19 cellular contexts compared by ENCODE assay signal in the genomic region with DNA sequence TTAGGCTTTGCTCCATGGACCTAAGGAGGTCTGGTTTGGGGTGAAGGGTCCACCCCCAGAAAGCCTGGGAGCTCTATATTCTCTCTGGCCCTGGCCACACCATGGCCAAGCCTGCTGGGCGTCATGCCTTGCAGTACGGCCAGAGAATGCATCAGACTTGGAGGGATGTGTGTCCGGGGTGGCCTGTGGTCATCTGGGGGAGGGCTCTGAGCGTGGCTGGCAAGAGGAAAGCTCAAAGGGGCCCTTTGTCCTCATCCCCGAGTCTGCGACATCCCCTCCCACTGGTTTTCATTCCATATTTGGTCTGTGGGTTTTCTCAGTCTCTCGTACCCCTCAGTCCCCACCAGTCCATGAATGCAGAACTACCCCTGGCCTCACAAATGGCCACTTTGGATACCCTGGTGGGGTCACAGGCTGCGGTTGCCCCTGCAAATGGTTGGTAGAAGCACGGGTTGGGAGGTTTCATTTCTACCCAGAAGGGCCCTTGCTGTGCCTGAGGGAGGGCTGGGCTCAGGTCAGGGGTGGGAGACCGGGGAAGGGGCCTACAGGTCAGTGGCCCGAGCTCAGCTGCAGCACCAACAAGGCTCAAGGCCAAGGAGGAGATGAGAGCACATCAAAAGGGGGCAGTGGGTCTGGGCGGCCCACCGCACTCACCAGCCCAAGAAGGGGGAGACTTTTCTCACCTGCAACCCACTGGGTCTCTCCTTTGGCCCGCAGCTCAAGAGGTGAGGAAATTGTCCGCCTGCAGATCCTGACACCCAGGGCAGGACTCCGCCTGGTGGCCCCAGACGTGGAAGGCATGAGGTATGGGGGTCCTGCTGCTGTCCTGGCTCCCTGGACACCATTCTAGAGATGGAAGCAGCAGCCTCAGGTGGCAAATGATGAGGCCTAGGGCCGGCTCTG.
"Had no signal": no experiment of that assay in that cellular context is flagged by ENCODE, and none has a peak within 500 bp of the region (broad histone marks: within the 10 kb centered on the region; RNA-seq: fewer than 3 reads in every experiment).

No MANE protein-coding gene starts in this region.

- ATAC-seq: activated T-cell treated with anti-CD3 and anti-CD28 coated beads, Interleukin-2, amount 50 U/mL, for 4 hours; esophagus mucosa; heart right ventricle; left lobe of liver; lower lobe of right lung; naive thymus-derived CD4-positive, alpha-beta T cell; psoas muscle; right cardiac atrium; stimulated activated effector memory CD8-positive, alpha-beta T cell treated with anti-CD3 and anti-CD28 coated beads, Interleukin-12 subunit alpha, Interleukin-12 subunit beta, amount 100 ng/mL, for 72 hours; WTC11 had no signal

- H3K27ac ChIP-seq: heart right ventricle, lower lobe of right lung, neural progenitor cell, psoas muscle, thyroid gland had no signal

- DNase-seq: activated CD8-positive, alpha-beta memory T cell treated with anti-CD3 and anti-CD28 coated beads, Interleukin-2, amount 50 U/mL, for 4 hours; activated naive CD4-positive, alpha-beta T cell; activated naive CD8-positive, alpha-beta T cell treated with anti-CD3 and anti-CD28 coated beads for 36 hours; activated T-cell treated with anti-CD3 and anti-CD28 coated beads, Interleukin-2, amount 50 U/mL, for 4 hours; cerebellar nuclear complex; effector memory CD4-positive, alpha-beta T cell; heart right ventricle; lower lobe of right lung; naive thymus-derived CD4-positive, alpha-beta T cell; stimulated activated CD4-positive, alpha-beta T cell treated with anti-CD3 and anti-CD28 coated beads, Interleukin-1b, Interleukin-23, amount 100 ng/mL, for 48 hours; T1000; thyroid gland had no signal
